ENCODE assay signal across 22 cellular contexts in genomic region chr9:83410701-83411100, GRCh38.
A peak's percentile ranks its signal among the peaks of the same experiment; 100 is the strongest.
DNase-seq lines count a peak whose midpoint lies in the region; ATAC-seq, FAIRE-seq and TF ChIP-seq lines count a peak whose summit lies in the region.
"Had no signal": no experiment of that assay in that cellular context is flagged by ENCODE, and none has a peak within 500 bp of the region (broad histone marks: within the 10 kb centered on the region; RNA-seq: fewer than 3 reads in every experiment).

No MANE protein-coding gene starts in this region.

- intact Hi-C loops in PC-3 (cut with micrococcal nuclease), result no loop called here

- POLR2A ChIA-PET in PC-3 (lab: Charles Lee; ENCODE audit: unreplicated experiment), result no interaction called here

- TF ChIP-seq CTCF in HFFc6 (IDR thresholded peaks at IDR 0.05), result no peak
- TF ChIP-seq CTCF in PC-3 (conservative IDR thresholded peaks at IDR 0.05; ENCODE audit: low read depth, low read length), result no peak

- no peaks in the 10 kb centered on the region for H3K36me3 ChIP-seq in PC-3 (ENCODE audit: low read depth, low read length)
- H3K36me3 ChIP-seq: BLaER1 had no signal

- no peak overlapping the region for H3K9ac ChIP-seq in PC-3 (ENCODE audit: low read length)
- H3K9ac ChIP-seq: BLaER1 had no signal

- H3K9me3 ChIP-seq in PC-3 (ENCODE audit: low read length), result no peaks in the 10 kb centered on the region
- H3K9me3 ChIP-seq: A549, BLaER1, Caco-2 had no signal

- CTCF ChIA-PET in PC-3 (lab: Charles Lee), result no interaction called here

- no peaks in the 10 kb centered on the region for H4K20me1 ChIP-seq in PC-3 (ENCODE audit: low read length)
- H4K20me1 ChIP-seq: BLaER1 had no signal

- H3K27me3 ChIP-seq in PC-3 (ENCODE audit: low read length), result no peaks in the 10 kb centered on the region
- H3K27me3 ChIP-seq: BLaER1 had no signal

- H3K27me3 Mint-ChIP-seq in HFFc6 (ENCODE audit: insufficient read depth), result no peaks in the 10 kb centered on the region; the same call in 1 of the 2 replicates

- no peaks in the 10 kb centered on the region for H3K4me1 ChIP-seq in PC-3 (ENCODE audit: insufficient read depth, low read length)
- H3K4me1 ChIP-seq: A549, BLaER1, Caco-2 had no signal

- H3K9me3 Mint-ChIP-seq in HFFc6, result peaks cover 8% of the 10 kb centered on the region
- H3K9me3 Mint-ChIP-seq: H9 had no signal

- peak overlapping the region; percentile 77 for H3K27ac Mint-ChIP-seq in HFFc6
- H3K27ac Mint-ChIP-seq: B cell; CD4-positive, CD25-positive, alpha-beta regulatory T cell; CD8-positive, alpha-beta T cell; GM23338; H9 had no signal

- no peak overlapping the region for H2AFZ ChIP-seq in PC-3 (ENCODE audit: low read length)
- H2AFZ ChIP-seq: GM23338 had no signal

- no peak overlapping the region for H3K4me3 Mint-ChIP-seq in HFFc6
- H3K4me3 Mint-ChIP-seq: B cell; CD4-positive, CD25-positive, alpha-beta regulatory T cell; CD8-positive, alpha-beta T cell; GM23338; H9 had no signal

- ATAC-seq in PC-3 (peak; percentile 35; the same call in 1 of the 2 replicates), GM21515 (IDR thresholded peaks at IDR 0.05; ENCODE audit: unreplicated experiment) (no peak), HG03025 (IDR thresholded peaks at IDR 0.05; ENCODE audit: low FRiP score, unreplicated experiment) (no peak)
- ATAC-seq: A549; CD8-positive, alpha-beta T cell; GM12878; GM23338; HCT116 had no signal

- no peak for FAIRE-seq in HTR-8/SVneo (lab: Jason Lieb, UNC)
- FAIRE-seq: A549, GM12878, GM19239 had no signal

- H3K4me2 ChIP-seq in PC-3 (ENCODE audit: low read length), result no peak overlapping the region
- H3K4me2 ChIP-seq: A549, BLaER1, GM23338 had no signal

- BruUV-seq in PC-3 (replicated peaks; lab: Mats Ljungman, UMichigan), result no TSS peak

- H3K9me2 ChIP-seq in PC-3 (replicated peaks; ENCODE audit: low read length), result no peaks in the 10 kb centered on the region

- H3K79me2 ChIP-seq in PC-3 (ENCODE audit: low read length), result no peaks in the 10 kb centered on the region

- H3K27ac ChIP-seq in PC-3 (ENCODE audit: low read length), result no peak overlapping the region
- H3K27ac ChIP-seq: A549, BLaER1, C4-2B had no signal

- DNase-seq in HFFc6 (peak; percentile 20), PC-3 (peak; percentile 31), renal cortical epithelial cell (ENCODE audit: low read depth) (peak; percentile 37), HTR-8/SVneo (ENCODE audit: insufficient read length, low spot score) (no peak)
- DNase-seq: 8988T; Caco-2; CD4-positive, CD25-positive, alpha-beta regulatory T cell; CD8-positive, alpha-beta T cell; DMS153; DND-41; GDM1; H9 had no signal

- no peaks in the 10 kb centered on the region for H3F3A ChIP-seq in PC-3 (ENCODE audit: low read length, unreplicated experiment)

- H3K36me3 Mint-ChIP-seq in HFFc6 (ENCODE audit: low read depth), result peaks cover 27% of the 10 kb centered on the region

- no peak overlapping the region for H3K4me3 ChIP-seq in PC-3 (ENCODE audit: low read length)
- H3K4me3 ChIP-seq: A549, BLaER1, GM12878, GM23338 had no signal

- H3K4me1 Mint-ChIP-seq in HFFc6 (ENCODE audit: low read depth), result peaks cover 40% of the 10 kb centered on the region
- H3K4me1 Mint-ChIP-seq: B cell, GM23338 had no signal
